In genomic region chr6:3341467-3341866, GRCh38 we compare ENCODE assay signal across 11 cellular contexts.
A peak's percentile ranks its signal among the peaks of the same experiment; 100 is the strongest.
DNase-seq lines count a peak whose midpoint lies in the region; ATAC-seq and TF ChIP-seq lines count a peak whose summit lies in the region.
"Had no signal": no experiment of that assay in that cellular context is flagged by ENCODE, and none has a peak within 500 bp of the region (broad histone marks: within the 10 kb centered on the region; RNA-seq: fewer than 3 reads in every experiment).

No MANE protein-coding gene starts in this region.

- ATAC-seq in left cardiac atrium = peak; percentile 32 to 74
- ATAC-seq in heart left ventricle = no peak
- ATAC-seq in activated T-helper 17 cell treated with anti-CD3 and anti-CD28 coated beads, Interleukin-2, amount 50 U/mL, for 72 hours (replicated peaks) = no peak
- ATAC-seq in naive thymus-derived CD8-positive, alpha-beta T cell = no peak
- ATAC-seq: GM12878 had no signal

- peak overlapping the region in 1 of 12 donors; percentile 27 for H3K27ac ChIP-seq in heart left ventricle
- peak overlapping the region; percentile 71 for H3K27ac ChIP-seq in ectodermal cell (ENCODE audit: insufficient read depth, low read depth, low read length, poor library complexity, severe bottlenecking)
- no peak overlapping the region for H3K27ac ChIP-seq in uterus

- H3K27me3 Mint-ChIP-seq in type B pancreatic cell = no peaks in the 10 kb centered on the region
- H3K27me3 Mint-ChIP-seq in activated T-helper 17 cell treated with anti-CD3 and anti-CD28 coated beads, Interleukin-2, amount 50 U/mL, for 72 hours = peaks cover 7% of the 10 kb centered on the region
- peaks cover 0 to 3% (median 0%) of the 10 kb centered on the region in 5 donors for H3K27me3 Mint-ChIP-seq in naive thymus-derived CD8-positive, alpha-beta T cell

- H3K27me3 ChIP-seq in heart left ventricle (no peaks in the 10 kb centered on the region), ectodermal cell (ENCODE audit: control insufficient read depth, insufficient read depth, low read length, poor library complexity, severe bottlenecking) (no peaks in the 10 kb centered on the region), uterus (no peaks in the 10 kb centered on the region)

- H3K4me3 Mint-ChIP-seq in type B pancreatic cell = peak overlapping the region; percentile 12
- H3K4me3 Mint-ChIP-seq in activated T-helper 17 cell treated with anti-CD3 and anti-CD28 coated beads, Interleukin-2, amount 50 U/mL, for 72 hours = no peak overlapping the region
- no peak overlapping the region for H3K4me3 Mint-ChIP-seq in naive thymus-derived CD8-positive, alpha-beta T cell
- H3K4me3 Mint-ChIP-seq: B cell had no signal

- H3K4me1 ChIP-seq in heart left ventricle = peaks cover 0 to 30% (median 5%) of the 10 kb centered on the region in 12 donors
- H3K4me1 ChIP-seq in ectodermal cell (ENCODE audit: control insufficient read depth, insufficient read depth, low read length) = peaks cover 65% of the 10 kb centered on the region
- H3K4me1 ChIP-seq in uterus = no peaks in the 10 kb centered on the region

- H3K36me3 ChIP-seq in heart left ventricle (no peaks in the 10 kb centered on the region), ectodermal cell (ENCODE audit: control insufficient read depth, insufficient read depth, low read length) (no peaks in the 10 kb centered on the region), uterus (no peaks in the 10 kb centered on the region)

- DNase-seq in left cardiac atrium = no peak
- no peak for DNase-seq in heart left ventricle
- DNase-seq in midbrain (lab: John Stamatoyannopoulos, UW) = peak; percentile 30
- DNase-seq in type B pancreatic cell (ENCODE audit: extremely low spot score, unreplicated experiment) = no peak
- DNase-seq in uterus = no peak
- no peak for DNase-seq in naive thymus-derived CD8-positive, alpha-beta T cell
- DNase-seq: activated CD4-positive, alpha-beta T cell treated with anti-CD3 and anti-CD28 coated beads for 48 hours had no signal

- peaks cover 71% of the 10 kb centered on the region for H3K4me1 Mint-ChIP-seq in type B pancreatic cell (ENCODE audit: unreplicated experiment)
- peaks cover 13% of the 10 kb centered on the region for H3K4me1 Mint-ChIP-seq in activated T-helper 17 cell treated with anti-CD3 and anti-CD28 coated beads, Interleukin-2, amount 50 U/mL, for 72 hours
- H3K4me1 Mint-ChIP-seq in naive thymus-derived CD8-positive, alpha-beta T cell = peaks cover 12 to 26% (median 18%) of the 10 kb centered on the region in 4 donors

- 68 to 72% (median 72%) methylated on average over 6 of the region's 6 CpGs for WGBS in heart left ventricle, 4 donors
- WGBS in ectodermal cell, 2 experiments = 2 to 3% methylated on average over 6 of the region's 6 CpGs

- peak overlapping the region; percentile 25 for H3K27ac Mint-ChIP-seq in type B pancreatic cell
- H3K27ac Mint-ChIP-seq in activated T-helper 17 cell treated with anti-CD3 and anti-CD28 coated beads, Interleukin-2, amount 50 U/mL, for 72 hours = no peak overlapping the region
- H3K27ac Mint-ChIP-seq in naive thymus-derived CD8-positive, alpha-beta T cell = no peak overlapping the region
- H3K27ac Mint-ChIP-seq: B cell had no signal

- TF ChIP-seq CTCF in heart left ventricle (IDR thresholded peaks at IDR 0.05) (no peak), type B pancreatic cell (conservative IDR thresholded peaks at IDR 0.05) (no peak), uterus (IDR thresholded peaks at IDR 0.05) (no peak)

- H3K36me3 Mint-ChIP-seq in type B pancreatic cell = peaks cover under 1% of the 10 kb centered on the region
- H3K36me3 Mint-ChIP-seq in activated T-helper 17 cell treated with anti-CD3 and anti-CD28 coated beads, Interleukin-2, amount 50 U/mL, for 72 hours (ENCODE audit: low read depth) = no peaks in the 10 kb centered on the region
- H3K36me3 Mint-ChIP-seq in naive thymus-derived CD8-positive, alpha-beta T cell = no peaks in the 10 kb centered on the region

- POLR2A ChIA-PET in naive thymus-derived CD8-positive, alpha-beta T cell (lab: Charles Lee) = no interaction called here

- no peaks in the 10 kb centered on the region for H3K9me3 Mint-ChIP-seq in type B pancreatic cell
- no peaks in the 10 kb centered on the region for H3K9me3 Mint-ChIP-seq in activated T-helper 17 cell treated with anti-CD3 and anti-CD28 coated beads, Interleukin-2, amount 50 U/mL, for 72 hours
- no peaks in the 10 kb centered on the region for H3K9me3 Mint-ChIP-seq in naive thymus-derived CD8-positive, alpha-beta T cell

- no peak overlapping the region for H3K4me3 ChIP-seq in heart left ventricle
- H3K4me3 ChIP-seq in ectodermal cell (ENCODE audit: insufficient read depth, low read depth, low read length) = no peak overlapping the region
- H3K4me3 ChIP-seq in uterus = no peak overlapping the region
- H3K4me3 ChIP-seq: GM12878 had no signal

- no peak for TF ChIP-seq POLR2A in heart left ventricle (IDR thresholded peaks at IDR 0.05)
- TF ChIP-seq POLR2A in uterus (IDR thresholded peaks at IDR 0.05) = no peak

- H3K9me3 ChIP-seq in heart left ventricle (no peaks in the 10 kb centered on the region), ectodermal cell (ENCODE audit: control insufficient read depth, low read length) (no peaks in the 10 kb centered on the region), uterus (no peaks in the 10 kb centered on the region)

- intact Hi-C loops in left cardiac atrium (cut with DNase I) (no loop called here), heart left ventricle (cut with DNase I) (no loop called here), uterus (cut with DNase I; ENCODE audit: low total_unique reads) (no loop called here)

Comparison
In these comparisons a context has a peak if more than half of its experiments do, and no peak if none do; other contexts are left out.
1. ATAC-seq: peak in left cardiac atrium (2 of 2); none in heart left ventricle (0 of 4), activated T-helper 17 cell treated with anti-CD3 and anti-CD28 coated beads, Interleukin-2, amount 50 U/mL, for 72 hours (single experiment) and naive thymus-derived CD8-positive, alpha-beta T cell (0 of 2).